In genomic region chr17:69882281-69882680, GRCh38 we compare ENCODE assay signal across 32 cellular contexts.
"Had no signal": no experiment of that assay in that cellular context is flagged by ENCODE, and none has a peak within 500 bp of the region (broad histone marks: within the 10 kb centered on the region; RNA-seq: fewer than 3 reads in every experiment).

No MANE protein-coding gene starts in this region.

- H3K36me3 ChIP-seq: esophagus muscularis mucosa, gastroesophageal sphincter had no signal

- H3K27ac ChIP-seq: body of pancreas, esophagus muscularis mucosa, gastroesophageal sphincter had no signal

- ATAC-seq: activated CD4-positive, alpha-beta T cell treated with anti-CD3 and anti-CD28 coated beads for 36 hours; activated CD8-positive, alpha-beta memory T cell treated with anti-CD3 and anti-CD28 coated beads, Interleukin-2, amount 10 ng/mL, durations not matched to agents 7 days and 5 days; activated CD8-positive, alpha-beta T cell treated with anti-CD3 and anti-CD28 coated beads, Interleukin-2, amount 10 ng/mL, durations not matched to agents 7 days and 5 days; activated naive CD4-positive, alpha-beta T cell treated with anti-CD3 and anti-CD28 coated beads, Interleukin-2, amount 50 U/mL, for 72 hours; body of pancreas; effector memory CD8-positive, alpha-beta T cell; gastroesophageal sphincter; T-helper 17 cell had no signal

- H3K4me1 ChIP-seq: body of pancreas, esophagus muscularis mucosa, gastroesophageal sphincter had no signal

- H3K9me3 ChIP-seq: body of pancreas, esophagus muscularis mucosa, gastroesophageal sphincter had no signal

- H3K27me3 ChIP-seq: body of pancreas, esophagus muscularis mucosa, gastroesophageal sphincter had no signal

- H3K4me3 ChIP-seq: body of pancreas, esophagus muscularis mucosa, gastroesophageal sphincter had no signal

- FAIRE-seq: colon had no signal

- DNase-seq: activated CD4-positive, alpha-beta memory T cell treated with anti-CD3 and anti-CD28 coated beads for 36 hours; activated CD4-positive, alpha-beta T cell treated with anti-CD3 and anti-CD28 coated beads for 36 hours; activated CD4-positive, alpha-beta T cell treated with anti-CD3 and anti-CD28 coated beads, Interleukin-2, amount 10 ng/mL, durations not matched to agents 24 days and 14 days; activated CD4-positive, CD25-positive, alpha-beta regulatory T cell; activated CD4-positive, CD25-positive, alpha-beta regulatory T cell treated with anti-CD3 and anti-CD28 coated beads, Interleukin-2, amount 50 U/mL, for 72 hours; activated CD8-positive, alpha-beta memory T cell treated with anti-CD3 and anti-CD28 coated beads, Interleukin-2, amount 10 ng/mL, durations not matched to agents 7 days and 5 days; activated CD8-positive, alpha-beta memory T cell treated with anti-CD3 and anti-CD28 coated beads, Interleukin-2, amount 50 U/mL, for 4 hours; activated CD8-positive, alpha-beta T cell treated with anti-CD3 and anti-CD28 coated beads, Interleukin-2, amount 10 ng/mL, durations not matched to agents 7 days and 5 days; activated gamma-delta T cell; activated naive CD4-positive, alpha-beta T cell; activated naive CD4-positive, alpha-beta T cell treated with anti-CD3 and anti-CD28 coated beads, Interleukin-2, amount 10 ng/mL, durations not matched to agents 7 days and 5 days; activated naive CD8-positive, alpha-beta T cell treated with anti-CD3 and anti-CD28 coated beads, Interleukin-2, amount 10 ng/mL, durations not matched to agents 7 days and 5 days; activated T-cell treated with anti-CD3 and anti-CD28 coated beads, Interleukin-2, amount 50 U/mL, for 1 hour; activated T-cell treated with anti-CD3 and anti-CD28 coated beads, Interleukin-2, amount 50 U/mL, for 48 hours; amniotic stem cell; anterior cingulate cortex; body of pancreas; caudate nucleus; cortex of kidney; dermis blood vessel endothelial cell; effector CD4-positive, alpha-beta T cell; effector memory CD8-positive, alpha-beta T cell; erythroblast; foreskin melanocyte; head of caudate nucleus; T-helper 1 cell; T-helper 17 cell; T1000 had no signal
